Comparison of ENCODE assay signal across 13 cellular contexts in the genomic region with DNA sequence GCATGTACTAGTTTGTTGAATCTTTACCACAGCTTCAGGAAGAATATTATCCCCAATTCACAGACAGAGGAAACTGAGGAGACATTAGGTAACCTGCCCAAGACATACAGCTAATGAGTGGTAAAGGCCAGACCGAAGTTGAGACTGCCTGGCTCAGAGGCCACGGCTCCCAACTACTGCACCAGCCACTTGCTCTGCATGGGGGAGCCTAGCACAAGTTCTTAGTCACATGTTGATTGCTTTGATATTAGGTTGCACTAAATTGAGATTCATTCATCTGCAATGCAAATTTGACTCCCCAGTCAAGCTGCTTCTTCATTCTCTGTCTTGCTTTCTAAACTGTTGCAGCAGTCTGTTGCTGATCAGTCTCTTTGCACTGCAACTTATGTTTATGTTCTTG.
"Had no signal": no experiment of that assay in that cellular context is flagged by ENCODE, and none has a peak within 500 bp of the region (broad histone marks: within the 10 kb centered on the region; RNA-seq: fewer than 3 reads in every experiment).

No MANE protein-coding gene starts in this region.

- H3K9ac ChIP-seq: parathyroid adenoma had no signal

- H3K9me3 Mint-ChIP-seq: activated CD4-positive, alpha-beta memory T cell treated with anti-CD3 and anti-CD28 coated beads, Interleukin-2, amount 10 ng/mL, durations not matched to agents 7 days and 5 days; stimulated activated naive CD8-positive, alpha-beta T cell treated with anti-CD3 and anti-CD28 coated beads, Interleukin-15, amount 100 ng/mL, for 72 hours had no signal

- H3K27me3 ChIP-seq: cardiac muscle cell, heart right ventricle had no signal

- ATAC-seq: activated CD4-positive, alpha-beta T cell treated with anti-CD3 and anti-CD28 coated beads for 36 hours; heart right ventricle; stimulated activated naive CD8-positive, alpha-beta T cell treated with anti-CD3 and anti-CD28 coated beads, Interleukin-15, amount 100 ng/mL, for 72 hours had no signal

- H3K27ac ChIP-seq: cardiac muscle cell, parathyroid adenoma, thoracic aorta had no signal

- H3K27ac Mint-ChIP-seq: activated CD4-positive, alpha-beta memory T cell treated with anti-CD3 and anti-CD28 coated beads, Interleukin-2, amount 10 ng/mL, durations not matched to agents 7 days and 5 days; activated CD4-positive, alpha-beta T cell treated with anti-CD3 and anti-CD28 coated beads for 36 hours had no signal

- H3K4me3 ChIP-seq: cardiac muscle cell, heart right ventricle, thoracic aorta had no signal

- H3K9me3 ChIP-seq: heart right ventricle, thoracic aorta had no signal

- FAIRE-seq: endothelial cell of umbilical vein, kidney had no signal

- DNase-seq: activated CD4-positive, alpha-beta memory T cell treated with anti-CD3 and anti-CD28 coated beads, Interleukin-2, amount 10 ng/mL, durations not matched to agents 7 days and 5 days; activated CD4-positive, alpha-beta T cell treated with anti-CD3 and anti-CD28 coated beads for 36 hours; activated naive CD4-positive, alpha-beta T cell; foreskin melanocyte; heart right ventricle; kidney; retina; stimulated activated CD4-positive, alpha-beta T cell treated with anti-CD3 and anti-CD28 coated beads, Interleukin-4, amount 100 ng/mL, for 24 hours; stimulated activated naive CD8-positive, alpha-beta T cell treated with anti-CD3 and anti-CD28 coated beads, Interleukin-15, amount 100 ng/mL, for 72 hours had no signal

- H3K4me3 Mint-ChIP-seq: activated CD4-positive, alpha-beta memory T cell treated with anti-CD3 and anti-CD28 coated beads, Interleukin-2, amount 10 ng/mL, durations not matched to agents 7 days and 5 days; activated CD4-positive, alpha-beta T cell treated with anti-CD3 and anti-CD28 coated beads for 36 hours; stimulated activated naive CD8-positive, alpha-beta T cell treated with anti-CD3 and anti-CD28 coated beads, Interleukin-15, amount 100 ng/mL, for 72 hours had no signal

- H3K27me3 Mint-ChIP-seq: activated CD4-positive, alpha-beta memory T cell treated with anti-CD3 and anti-CD28 coated beads, Interleukin-2, amount 10 ng/mL, durations not matched to agents 7 days and 5 days; activated CD4-positive, alpha-beta T cell treated with anti-CD3 and anti-CD28 coated beads for 36 hours; stimulated activated naive CD8-positive, alpha-beta T cell treated with anti-CD3 and anti-CD28 coated beads, Interleukin-15, amount 100 ng/mL, for 72 hours had no signal

- H3K79me2 ChIP-seq: parathyroid adenoma had no signal

- H2AFZ ChIP-seq: parathyroid adenoma had no signal
